In the genomic region with DNA sequence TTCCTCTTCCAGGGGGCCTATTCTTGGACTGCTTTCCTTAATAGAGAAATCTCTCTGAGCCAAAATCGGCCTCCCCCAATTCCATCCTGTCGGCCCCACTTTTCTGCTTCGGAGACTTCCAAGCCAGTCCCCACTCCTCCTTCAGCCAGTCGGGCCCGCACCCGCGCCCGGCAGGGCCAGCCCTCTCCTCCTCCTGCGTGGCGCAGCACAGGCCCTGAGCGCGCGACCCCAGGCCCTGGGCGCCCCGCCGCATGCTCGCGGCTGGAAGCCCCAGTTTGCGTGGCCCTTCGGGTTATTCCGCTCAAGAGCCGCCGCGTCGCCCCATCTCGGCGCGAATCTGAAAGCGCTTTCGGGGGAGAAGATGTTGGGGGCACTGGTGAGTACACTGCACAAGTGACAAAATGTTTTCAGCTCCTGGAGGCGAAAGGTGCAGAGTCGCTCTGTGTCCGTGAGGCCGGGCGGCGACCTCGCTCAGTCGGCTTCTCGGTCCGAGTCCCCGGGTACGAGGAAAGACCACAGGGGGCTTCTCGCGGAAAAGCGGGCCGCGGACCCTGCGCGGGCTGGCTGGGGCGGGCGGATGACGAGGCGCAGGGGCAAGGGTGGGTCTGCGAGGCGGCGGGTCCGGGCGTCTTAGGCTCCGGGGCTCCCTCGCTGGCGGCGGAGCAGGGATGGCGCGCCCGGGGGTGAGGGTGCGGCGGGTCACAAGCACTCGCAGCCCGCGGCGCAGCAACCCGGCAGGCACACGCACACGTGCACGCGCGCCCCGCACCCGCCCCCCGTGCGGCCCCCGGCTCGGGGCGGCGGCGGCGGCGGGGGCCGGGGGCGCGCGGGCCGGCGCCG, we compare ENCODE assay signal across 8 cellular contexts. TPM values are rescaled to one million over a fixed set of nuclear protein-coding genes. Genes with fewer than 3 reads are reported as not detected.
DNase-seq lines count a peak whose midpoint lies in the region; TF ChIP-seq lines count a peak whose summit lies in the region.

Gene IL17D, plus strand, starts transcription at position 755 of the 840 bp plus-strand sequence. CDS start 303 bp downstream, outside the sequence.

- peaks cover 2% of the 10 kb centered on the region for H3K4me1 ChIP-seq in parathyroid adenoma

- no peaks in the 10 kb centered on the region for H3K4me1 Mint-ChIP-seq in glutamatergic neuron (ENCODE audit: low read depth, unreplicated experiment)

- H3K4me3 ChIP-seq in HFF-Myc (replicated peaks; ENCODE audit: low read depth, low read length) (peak within 1 kb of the TSS; percentile 62), parathyroid adenoma (ENCODE audit: low read depth, low read length) (peak within 1 kb of the TSS; percentile 56)

- no peaks in the 10 kb centered on the region for H3K36me3 Mint-ChIP-seq in glutamatergic neuron (ENCODE audit: unreplicated experiment)

- no peak within 1 kb of the TSS for H3K27ac ChIP-seq in parathyroid adenoma

- H3K9ac ChIP-seq in parathyroid adenoma = no peak within 1 kb of the TSS

- no peaks in the 10 kb centered on the region for H3K27me3 ChIP-seq in parathyroid adenoma (ENCODE audit: control insufficient read depth, insufficient read depth, low read length)

- DNase-seq in NCI-H1092 treated with DMSO at 0.1 percent for 48 hours (lab: John Stamatoyannopoulos, UW) (peak; percentile 29), NCI-H1092 (lab: John Stamatoyannopoulos, UW) (no peak), HFF-Myc (ENCODE audit: extremely low read depth, low read depth) (no peak), NCI-H526 treated with DMSO at 0.1 percent for 48 hours (lab: John Stamatoyannopoulos, UW) (peak; percentile 25), activated gamma-delta T cell (lab: John Stamatoyannopoulos, UW) (peak; percentile 28), glutamatergic neuron (peak; percentile 56), T1000 (lab: John Stamatoyannopoulos, UW) (no peak)

- H3K9me3 Mint-ChIP-seq in glutamatergic neuron (ENCODE audit: unreplicated experiment) = peaks cover 12% of the 10 kb centered on the region

- no peak for TF ChIP-seq CTCF in HFF-Myc (IDR thresholded peaks at IDR 0.05; ENCODE audit: low read depth, low read length, missing control alignments)
- no peak for TF ChIP-seq CTCF in glutamatergic neuron (IDR thresholded peaks at IDR 0.05; ENCODE audit: partially characterized antibody, unreplicated experiment)
- TF ChIP-seq CTCF in parathyroid adenoma (IDR thresholded peaks at IDR 0.05) = no peak

- H3K4me3 Mint-ChIP-seq in glutamatergic neuron (ENCODE audit: unreplicated experiment) = peak within 1 kb of the TSS; percentile 89

- H3K9me3 ChIP-seq in parathyroid adenoma (ENCODE audit: control insufficient read depth, low read length) = no peaks in the 10 kb centered on the region

- peaks cover 8% of the 10 kb centered on the region for H3K27me3 Mint-ChIP-seq in glutamatergic neuron (ENCODE audit: unreplicated experiment)

- peak within 1 kb of the TSS; percentile 77 for H3K27ac Mint-ChIP-seq in glutamatergic neuron (ENCODE audit: unreplicated experiment)

- no peaks in the 10 kb centered on the region for H3K79me2 ChIP-seq in parathyroid adenoma

- H3K36me3 ChIP-seq in parathyroid adenoma (ENCODE audit: control insufficient read depth, insufficient read depth, low read length) = no peaks in the 10 kb centered on the region

- H3K4me2 ChIP-seq in parathyroid adenoma (ENCODE audit: low read length) = peak within 1 kb of the TSS; percentile 98

- H2AFZ ChIP-seq in parathyroid adenoma = peak within 1 kb of the TSS; percentile 91

RNA-seq across cellular contexts. Expression of gene IL17D, which starts in this region (rescaled TPM):
- 1.3 TPM for total RNA-seq in glutamatergic neuron (ENCODE audit: unreplicated experiment)

Comparison
In these comparisons a context has a peak if more than half of its experiments do, and no peak if none do; other contexts are left out.
1. DNase-seq: peak in NCI-H1092 treated with DMSO at 0.1 percent for 48 hours (single experiment), NCI-H526 treated with DMSO at 0.1 percent for 48 hours (single experiment), activated gamma-delta T cell (single experiment) and glutamatergic neuron (single experiment); none in NCI-H1092 (single experiment), HFF-Myc (single experiment) and T1000 (single experiment).